ENCODE assay signal across 9 cellular contexts in the genomic region with DNA sequence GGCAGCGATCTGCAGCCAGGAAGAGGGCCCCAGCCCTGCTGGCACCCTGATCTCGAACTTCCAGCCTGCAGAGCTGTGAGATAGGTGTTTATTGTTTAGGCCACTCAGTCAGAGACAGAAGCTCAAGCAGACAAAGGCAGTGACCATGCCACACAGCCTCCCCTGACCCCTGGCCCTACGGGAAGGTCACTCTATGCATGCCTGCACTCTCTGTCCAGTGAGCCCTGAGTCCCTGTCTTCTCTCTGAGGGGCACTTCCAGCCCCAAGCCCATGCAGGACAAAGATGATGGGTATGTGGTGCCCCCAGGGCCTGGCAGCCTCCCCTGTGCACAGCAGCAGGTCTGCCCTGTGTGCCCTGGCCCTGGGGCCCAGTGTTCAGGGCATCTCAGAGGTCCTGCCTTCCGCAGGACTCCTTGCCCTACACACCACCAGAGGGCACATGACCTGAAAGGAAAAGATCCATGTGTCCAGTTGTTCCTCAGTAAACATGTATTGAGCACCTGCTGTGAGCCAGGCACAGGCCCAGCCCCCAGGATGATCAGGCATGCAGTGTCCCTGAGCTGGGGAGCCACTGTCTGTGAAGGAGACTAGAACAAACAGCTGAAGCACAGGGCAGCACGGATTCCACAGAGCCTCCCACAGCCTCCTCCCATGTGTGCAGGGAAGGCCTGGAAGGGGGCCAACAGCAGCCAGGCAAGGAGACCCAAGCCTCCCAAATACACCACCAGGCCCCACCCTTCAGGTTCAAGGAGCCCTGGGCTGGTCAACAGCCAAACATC.
DNase-seq lines count a peak whose midpoint lies in the region; ATAC-seq and TF ChIP-seq lines count a peak whose summit lies in the region.
"Had no signal": no experiment of that assay in that cellular context is flagged by ENCODE, and none has a peak within 500 bp of the region (broad histone marks: within the 10 kb centered on the region; RNA-seq: fewer than 3 reads in every experiment).

No MANE protein-coding gene starts in this region.

- peak; percentile 9; the same call in 1 of the 2 replicates for TF ChIP-seq RAD21 in Ishikawa (IDR thresholded peaks at IDR 0.05; ENCODE audit: low read depth)

- H3K36me3 ChIP-seq in neuronal stem cell (replicated peaks in 1 of 2; ENCODE audit: control insufficient read depth in 2 of 2, insufficient read depth in 2 of 2, low read length in 2 of 2), result no peaks in the 10 kb centered on the region

- H3K27me3 ChIP-seq in neuronal stem cell (ENCODE audit: control insufficient read depth in 3 of 3, insufficient read depth in 3 of 3, low read depth in 1 of 3, low read length in 3 of 3), result no peaks in the 10 kb centered on the region

- no CpG with 5 or more reads among the region's 5 CpGs for WGBS in neuronal stem cell (ENCODE audit: extremely low coverage in 2 of 2, insufficient read length in 2 of 2, insufficient replicate concordance in 1 of 2), 2 donors

- no peak overlapping the region for H4K91ac ChIP-seq in neuronal stem cell (ENCODE audit: low read depth, low read length, poor library complexity)

- H2AK5ac ChIP-seq in neuronal stem cell (ENCODE audit: low read depth, low read length), result peak overlapping the region; percentile 53

- H3K23ac ChIP-seq in neuronal stem cell (ENCODE audit: low read depth, low read length, poor library complexity), result peak overlapping the region; percentile 81

- TF ChIP-seq EP300 in Ishikawa (IDR thresholded peaks at IDR 0.05; ENCODE audit: borderline replicate concordance), result no peak

- peak overlapping the region; percentile 89 for H3K4ac ChIP-seq in neuronal stem cell (ENCODE audit: low read length)

- no peaks in the 10 kb centered on the region for H3K9me3 ChIP-seq in neuronal stem cell (replicated peaks in 1 of 2; ENCODE audit: control insufficient read depth in 2 of 2, insufficient read depth in 1 of 2, low read depth in 1 of 2, low read length in 2 of 2)

- H3K79me1 ChIP-seq in neuronal stem cell (ENCODE audit: low read depth, low read length), result no peaks in the 10 kb centered on the region

- no peak overlapping the region for H3K27ac ChIP-seq in neuronal stem cell (replicated peaks; ENCODE audit: low read length)

- H3K4me2 ChIP-seq in neuronal stem cell (ENCODE audit: insufficient read depth, low read length, poor library complexity, severe bottlenecking), result no peak overlapping the region

- H3K18ac ChIP-seq in neuronal stem cell (ENCODE audit: low read length), result peak overlapping the region; percentile 90

- peak overlapping the region; percentile 82 for H4K8ac ChIP-seq in neuronal stem cell (ENCODE audit: low read depth, low read length)

- peaks cover 2 to 9% of the 10 kb centered on the region in 2 donors for H3K4me1 ChIP-seq in neuronal stem cell (ENCODE audit: control insufficient read depth in 2 of 2, insufficient read depth in 1 of 2, low read depth in 1 of 2, low read length in 2 of 2)

- no peak overlapping the region for H3K4me3 ChIP-seq in neuronal stem cell (ENCODE audit: low read length in 2 of 2)

- peak overlapping the region; percentile 36 for H2AFZ ChIP-seq in neuronal stem cell (ENCODE audit: low read length)

- no peak overlapping the region for H2BK5ac ChIP-seq in neuronal stem cell (ENCODE audit: low read length)

- H2BK120ac ChIP-seq in neuronal stem cell (ENCODE audit: low read depth, low read length), result peak overlapping the region; percentile 83

- no peak for ATAC-seq in GM21381 (IDR thresholded peaks at IDR 0.05; ENCODE audit: unreplicated experiment)

- H2BK15ac ChIP-seq in neuronal stem cell (ENCODE audit: low read length), result peak overlapping the region; percentile 91

- DNase-seq in EL (peak; percentile 37), cerebellar cortex (ENCODE audit: low spot score) (peak; percentile 7), neuronal stem cell (ENCODE audit: low spot score) (no peak), COLO829 (ENCODE audit: low spot score) (no peak), NCI-H1436 (lab: John Stamatoyannopoulos, UW) (no peak), medulla oblongata (ENCODE audit: extremely low spot score) (no peak)
- DNase-seq: amygdala had no signal

- peak overlapping the region; percentile 96 for H3K14ac ChIP-seq in neuronal stem cell (ENCODE audit: low read length)

- H2BK12ac ChIP-seq in neuronal stem cell (ENCODE audit: low read length), result peak overlapping the region; percentile 46

- peak overlapping the region; percentile 57 for H3K9ac ChIP-seq in neuronal stem cell (ENCODE audit: low read depth, low read length, poor library complexity)

TF ChIP-seq in Ishikawa, 13 proteins besides CTCF, POLR2A, EP300 and RAD21:
- TF ChIP-seq ZBTB7A (IDR thresholded peaks at IDR 0.05; ENCODE audit: low read depth), result no peak
- TF ChIP-seq, protein P1, sequence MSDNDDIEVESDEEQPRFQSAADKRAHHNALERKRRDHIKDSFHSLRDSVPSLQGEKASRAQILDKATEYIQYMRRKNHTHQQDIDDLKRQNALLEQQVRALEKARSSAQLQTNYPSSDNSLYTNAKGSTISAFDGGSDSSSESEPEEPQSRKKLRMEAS (IDR thresholded peaks at IDR 0.05), result no peak
- no peak for TF ChIP-seq TEAD4 (IDR thresholded peaks at IDR 0.05)
- no peak for TF ChIP-seq EGR1 (IDR thresholded peaks at IDR 0.05)
- no peak for TF ChIP-seq YY1 (IDR thresholded peaks at IDR 0.05; ENCODE audit: low read depth)

Comparison
In these comparisons a context has a peak if more than half of its experiments do, and no peak if none do; other contexts are left out.
1. DNase-seq: peak in EL (single experiment) and cerebellar cortex (single experiment); none in neuronal stem cell (single experiment), COLO829 (single experiment), NCI-H1436 (single experiment) and medulla oblongata (single experiment).